Comparison of ENCODE assay signal across 1 cellular context in the genomic region with DNA sequence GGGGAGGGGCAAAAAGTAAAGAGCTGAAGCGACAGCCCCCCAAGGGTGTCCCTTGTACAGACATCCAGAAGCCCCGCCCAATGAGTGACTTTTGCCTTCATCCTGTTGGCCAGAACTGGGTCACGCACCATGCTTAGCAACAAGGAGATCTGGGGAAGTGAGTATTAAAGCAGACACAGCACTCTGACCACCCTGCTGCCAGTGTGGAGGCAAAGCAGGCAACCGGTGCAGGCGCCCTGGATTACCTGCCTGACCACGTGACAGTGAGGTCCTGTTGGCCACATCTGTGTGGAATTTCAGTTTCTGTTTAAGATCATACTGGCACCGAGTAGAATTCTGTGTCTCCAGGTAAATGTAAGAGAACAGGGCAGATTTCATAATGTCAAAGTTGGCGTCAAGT.
TF ChIP-seq lines count a peak whose summit lies in the region.

No MANE protein-coding gene starts in this region.

TF ChIP-seq in H1, 55 proteins besides CTCF, POLR2A, EP300 and RAD21 (continued from another document):
- TF ChIP-seq, protein P1, sequence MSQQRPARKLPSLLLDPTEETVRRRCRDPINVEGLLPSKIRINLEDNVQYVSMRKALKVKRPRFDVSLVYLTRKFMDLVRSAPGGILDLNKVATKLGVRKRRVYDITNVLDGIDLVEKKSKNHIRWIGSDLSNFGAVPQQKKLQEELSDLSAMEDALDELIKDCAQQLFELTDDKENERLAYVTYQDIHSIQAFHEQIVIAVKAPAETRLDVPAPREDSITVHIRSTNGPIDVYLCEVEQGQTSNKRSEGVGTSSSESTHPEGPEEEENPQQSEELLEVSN (IDR thresholded peaks at IDR 0.05) = peak; percentile 66
- TF ChIP-seq MAX (IDR thresholded peaks at IDR 0.05) = peak; percentile 81
